ENCODE assay signal across 18 cellular contexts in genomic region chr12:67969134-67969782, GRCh38. TPM values are rescaled to one million over a fixed set of nuclear protein-coding genes. Genes with fewer than 3 reads are reported as not detected.
"Had no signal": no experiment of that assay in that cellular context is flagged by ENCODE, and none has a peak within 500 bp of the region (broad histone marks: within the 10 kb centered on the region; RNA-seq: fewer than 3 reads in every experiment).

No MANE protein-coding gene starts in this region.

- H3K27ac ChIP-seq: coronary artery, lower lobe of right lung, thyroid gland had no signal

- ATAC-seq: activated CD8-positive, alpha-beta T cell treated with anti-CD3 and anti-CD28 coated beads for 36 hours; lower lobe of right lung had no signal

- H3K4me1 ChIP-seq: lower lobe of right lung, thyroid gland had no signal

- H3K36me3 ChIP-seq: lower lobe of right lung, thyroid gland had no signal

- H3K4me3 ChIP-seq: coronary artery, lower lobe of right lung, thyroid gland had no signal

- H3K27me3 ChIP-seq: thyroid gland had no signal

- H3K9me3 ChIP-seq: lower lobe of right lung, thyroid gland had no signal

- DNase-seq: activated B cell treated with CpG ODN at 0.5 μM for 24 hours; activated CD4-positive, alpha-beta T cell treated with anti-CD3 and anti-CD28 coated beads for 4 hours; activated CD8-positive, alpha-beta T cell treated with anti-CD3 and anti-CD28 coated beads for 36 hours; activated naive CD4-positive, alpha-beta T cell treated with Interleukin-2 at 50 U/mL for 16 hours; activated naive CD8-positive, alpha-beta T cell treated with anti-CD3 and anti-CD28 coated beads, Interleukin-2, amount 10 ng/mL, durations not matched to agents 7 days and 5 days; activated T-cell treated with anti-CD3 and anti-CD28 coated beads, Interleukin-2, amount 50 U/mL, for 24 hours; amygdala; effector CD4-positive, alpha-beta T cell; lower lobe of right lung; nucleus accumbens; stimulated activated CD4-positive, alpha-beta T cell treated with anti-CD3 and anti-CD28 coated beads, Interleukin-12 subunit alpha, Interleukin-12 subunit beta, amount 100 ng/mL, for 4 hours; stimulated activated CD4-positive, alpha-beta T cell treated with anti-CD3 and anti-CD28 coated beads, Interleukin-1b, Interleukin-23, amount 100 ng/mL, for 48 hours; stimulated activated naive CD4-positive, alpha-beta T cell treated with Interleukin-2 at 50 U/mL for 16 hours; thyroid gland had no signal

RNA-seq across cellular contexts. Expression of gene IFNG-AS1, which starts 20.0 kb away (rescaled TPM):
- total RNA-seq: activated T-helper 2 cell treated with anti-CD3 and anti-CD28 coated beads, Interferon-gamma antibody, Interleukin-2, Interleukin-4, amounts not matched to agents 10 μg/mL and 5 μg/mL and 100 μg/mL, durations not matched to agents 14 hours and 24 hours and 36 hours; fibroblast of villous mesenchyme; lower lobe of right lung had no signal
- polyA plus RNA-seq: esophagus had no signal
